In the genomic region with DNA sequence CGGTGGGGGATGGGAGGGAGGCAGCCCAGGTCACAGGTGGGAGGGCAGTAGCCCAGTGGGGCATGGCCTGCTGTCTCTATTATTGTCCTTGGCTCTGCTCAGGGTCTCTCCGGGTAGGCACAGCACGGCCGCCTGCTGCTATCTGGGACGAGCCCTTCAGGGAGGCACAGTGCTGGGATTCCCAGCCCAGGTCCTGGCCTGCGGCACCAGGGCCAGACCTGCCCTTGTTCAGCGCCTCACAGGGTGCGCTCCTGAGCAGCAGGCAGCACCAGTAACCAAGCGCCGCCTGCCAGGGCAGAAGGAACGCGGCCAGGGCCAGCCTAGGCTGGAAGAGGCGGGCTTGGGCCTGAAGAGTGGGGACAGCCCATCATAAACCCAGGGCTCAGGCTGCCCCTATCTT, we compare ENCODE assay signal across 19 cellular contexts.
DNase-seq lines count a peak whose midpoint lies in the region; ATAC-seq, FAIRE-seq and TF ChIP-seq lines count a peak whose summit lies in the region.
"Had no signal": no experiment of that assay in that cellular context is flagged by ENCODE, and none has a peak within 500 bp of the region (broad histone marks: within the 10 kb centered on the region; RNA-seq: fewer than 3 reads in every experiment).

No MANE protein-coding gene starts in this region.

- H2BK120ac ChIP-seq in H1 (replicated peaks; ENCODE audit: low read depth, low read length) (peak overlapping the region; percentile 54), mesenchymal stem cell (ENCODE audit: low read depth, low read length) (no peak overlapping the region)

- no peak overlapping the region for H2BK20ac ChIP-seq in H1 (ENCODE audit: low read length)

- CTCF ChIA-PET in H1 (lab: Charles Lee; ENCODE audit: partially characterized antibody), result interaction anchor here (0.6 kb wide), 1 partner anchor 700 kb away, joined by 4 read pairs; no protein-coding TSS in a partner anchor

- H3K4me1 ChIP-seq in H1 (replicated peaks in 1 of 4; ENCODE audit: control insufficient read depth in 3 of 4, insufficient read depth in 4 of 4, low read length in 3 of 4), result peaks cover 0 to 4% (median 0%) of the 10 kb centered on the region in 4 experiments; a peak in 4 of 7 replicates
- no peaks in the 10 kb centered on the region for H3K4me1 ChIP-seq in mesenchymal stem cell (ENCODE audit: control insufficient read depth, insufficient read depth, low read depth, low read length)
- H3K4me1 ChIP-seq: HAP-1 had no signal

- H3K9ac ChIP-seq in H1 (replicated peaks in 1 of 4; ENCODE audit: extremely low read depth in 1 of 4, low read depth in 3 of 4, low read length in 3 of 4) (no peak overlapping the region), mesenchymal stem cell (ENCODE audit: low read length) (no peak overlapping the region)

- ATAC-seq in HG02763 (IDR thresholded peaks at IDR 0.05; ENCODE audit: unreplicated experiment), result no peak
- ATAC-seq in sciatic nerve, result no peak

- H3K18ac ChIP-seq in H1 (ENCODE audit: extremely low read depth, low read length), result peak overlapping the region; percentile 76; the same call in 1 of the 2 replicates
- H3K18ac ChIP-seq in mesenchymal stem cell (ENCODE audit: low read depth in 1 of 2, low read length in 2 of 2), result no peak overlapping the region

- H3K27me3 ChIP-seq in H7 (ENCODE audit: control insufficient read depth, insufficient read depth, low read length) (no peaks in the 10 kb centered on the region), H1 (replicated peaks in 1 of 4; ENCODE audit: control insufficient read depth in 3 of 4, extremely low read depth in 1 of 4, insufficient read depth in 3 of 4, low read length in 3 of 4) (no peaks in the 10 kb centered on the region), mesenchymal stem cell (ENCODE audit: control insufficient read depth in 1 of 2, insufficient read depth in 1 of 2, low read length in 2 of 2) (peaks cover 0 to under 1% of the 10 kb centered on the region in 2 experiments)

- H3K79me2 ChIP-seq in H1 (ENCODE audit: control insufficient read depth in 1 of 2, insufficient read depth in 2 of 2, low read length in 2 of 2), result no peaks in the 10 kb centered on the region

- H3K4me2 ChIP-seq in H1 (ENCODE audit: insufficient read depth in 1 of 2, low read depth in 2 of 2, low read length in 2 of 2) (no peak overlapping the region), mesenchymal stem cell (ENCODE audit: low read length, poor library complexity, severe bottlenecking) (no peak overlapping the region)

- no peaks in the 10 kb centered on the region for H3K79me1 ChIP-seq in H1 (ENCODE audit: low read depth, low read length)
- no peaks in the 10 kb centered on the region for H3K79me1 ChIP-seq in mesenchymal stem cell (replicated peaks; ENCODE audit: low read length, poor library complexity, severe bottlenecking)

- H3K4me3 ChIP-seq in H7 (ENCODE audit: insufficient read depth, low read depth, low read length), result no peak overlapping the region
- H3K4me3 ChIP-seq in H1 (ENCODE audit: extremely low read depth in 1 of 4, insufficient read depth in 2 of 4, low read depth in 3 of 4, low read length in 4 of 4), result no peak overlapping the region
- no peak overlapping the region for H3K4me3 ChIP-seq in mesenchymal stem cell (ENCODE audit: insufficient read depth in 1 of 2, low read depth in 1 of 2, low read length in 2 of 2)
- H3K4me3 ChIP-seq: HAP-1 had no signal

- no peak overlapping the region for H2AFZ ChIP-seq in H1 (ENCODE audit: low read length)
- peak overlapping the region; percentile 20 for H2AFZ ChIP-seq in mesenchymal stem cell (ENCODE audit: low read depth, low read length)

- no peak overlapping the region for H3K23ac ChIP-seq in H1 (ENCODE audit: insufficient read length)
- no peak overlapping the region for H3K23ac ChIP-seq in mesenchymal stem cell (ENCODE audit: low read length in 2 of 2)

- peak; percentile 8 for DNase-seq in G401 (ENCODE audit: low spot score)
- peak; percentile 72 for DNase-seq in H7
- no peak for DNase-seq in H1 (ENCODE audit: low read depth in 1 of 2, low spot score in 2 of 2)
- no peak for DNase-seq in mesenchymal stem cell
- no peak for DNase-seq in NCI-H2029 treated with DMSO at 0.1 percent for 48 hours (lab: John Stamatoyannopoulos, UW)
- DNase-seq in H54 (ENCODE audit: insufficient read length, low spot score), result no peak
- no peak for DNase-seq in sciatic nerve (ENCODE audit: low spot score)
- DNase-seq: CD4-positive, CD25-positive, alpha-beta regulatory T cell; DMS79; KBM-7; MM.1S; NCI-H1092 treated with DMSO at 0.1 percent for 48 hours; NCI-H1436 treated with DMSO at 0.1 percent for 48 hours; NCI-H2029; NCI-H446; NCI-H526; SHP77 had no signal

- peak overlapping the region; percentile 42 for H4K91ac ChIP-seq in H1 (replicated peaks; ENCODE audit: insufficient read length, low read length)
- no peak overlapping the region for H4K91ac ChIP-seq in mesenchymal stem cell (ENCODE audit: low read length)

- 93% methylated on average over 12 of the region's 13 CpGs; no CpG with 5 or more reads in 1 of the 2 experiments for WGBS in H1 (ENCODE audit: extremely low coverage in 1 of 2, insufficient coverage in 1 of 2, insufficient read length in 1 of 2, insufficient replicate concordance in 2 of 2, low coverage in 1 of 2, low lambda C conversion rate in 2 of 2, missing lambda C conversion rate in 1 of 2), 2 experiments
- 87% methylated on average over 12 of the region's 13 CpGs for WGBS in mesenchymal stem cell

- H4K5ac ChIP-seq in H1 (ENCODE audit: insufficient read length, low read depth, low read length), result no peak overlapping the region

- FAIRE-seq in H1 (lab: Jason Lieb, UNC) (no peak), H54 (lab: Jason Lieb, UNC) (no peak)

- intact Hi-C loops in sciatic nerve (cut with DNase I), result no loop called here

- TF ChIP-seq CTCF in H1 (IDR thresholded peaks at IDR 0.05; ENCODE audit: control extremely low read depth in 1 of 3, insufficient read depth in 1 of 3, low read depth in 1 of 3, low read length in 3 of 3), result no peak

- no peaks in the 10 kb centered on the region for H4K20me1 ChIP-seq in H1 (replicated peaks in 1 of 2; ENCODE audit: control insufficient read depth in 1 of 2, insufficient read depth in 2 of 2, low read length in 2 of 2)

- no peak for TF ChIP-seq RAD21 in H1 (IDR thresholded peaks at IDR 0.05 in 1 of 2, conservative IDR thresholded peaks at IDR 0.05 in 1 of 2; ENCODE audit: low read depth in 2 of 2, low read length in 2 of 2)

- no peak for TF ChIP-seq EP300 in H1 (IDR thresholded peaks at IDR 0.05; ENCODE audit: borderline replicate concordance in 1 of 2, low read depth in 2 of 2, low read length in 2 of 2)

- POLR2A ChIA-PET in H1 (lab: Charles Lee; ENCODE audit: partially characterized antibody), result no interaction called here

- H4K8ac ChIP-seq in H1 (ENCODE audit: extremely low read depth, insufficient read depth, low read length) (no peak overlapping the region), mesenchymal stem cell (ENCODE audit: low read length) (no peak overlapping the region)

- H3K23me2 ChIP-seq in H1 (ENCODE audit: low read depth, low read length), result no peaks in the 10 kb centered on the region

- no peak overlapping the region for H3K56ac ChIP-seq in H1 (replicated peaks; ENCODE audit: insufficient read length, low read depth, low read length)

- H2BK12ac ChIP-seq in H1 (ENCODE audit: low read depth, low read length), result peak overlapping the region; percentile 75; the same call in 1 of the 2 replicates
- H2BK12ac ChIP-seq in mesenchymal stem cell (ENCODE audit: low read length in 2 of 2), result no peak overlapping the region

- H2BK15ac ChIP-seq in H1 (ENCODE audit: low read length) (no peak overlapping the region), mesenchymal stem cell (ENCODE audit: low read depth, poor library complexity, severe bottlenecking) (no peak overlapping the region)

- TF ChIP-seq POLR2A in H1 (IDR thresholded peaks at IDR 0.05; ENCODE audit: control extremely low read depth in 1 of 2, low read depth in 2 of 2, low read length in 2 of 2), result no peak
- TF ChIP-seq POLR2A in H54 (IDR thresholded peaks at IDR 0.05; ENCODE audit: low read depth, low read length), result no peak

- H2AK5ac ChIP-seq in H1 (ENCODE audit: low read depth, low read length) (no peak overlapping the region), mesenchymal stem cell (ENCODE audit: low read length, severe bottlenecking) (no peak overlapping the region)

- H3K4ac ChIP-seq in H1 (replicated peaks; ENCODE audit: insufficient read length, low read depth, low read length), result peak overlapping the region; percentile 53
- no peak overlapping the region for H3K4ac ChIP-seq in mesenchymal stem cell (ENCODE audit: low read depth in 1 of 2, low read length in 2 of 2)

- no peaks in the 10 kb centered on the region; a peak in 2 of 4 replicates for H3K9me3 ChIP-seq in H1 (ENCODE audit: insufficient read depth in 2 of 2, low read depth in 1 of 2, low read length in 1 of 2)
- H3K9me3 ChIP-seq in mesenchymal stem cell (ENCODE audit: control insufficient read depth, low read length), result peaks cover 5% of the 10 kb centered on the region
- H3K9me3 ChIP-seq: HAP-1 had no signal

- H3K36me3 ChIP-seq in H7 (replicated peaks; ENCODE audit: control insufficient read depth, insufficient read depth, low read length) (no peaks in the 10 kb centered on the region), H1 (ENCODE audit: control insufficient read depth in 2 of 4, insufficient read depth in 4 of 4, low read length in 3 of 4) (no peaks in the 10 kb centered on the region), mesenchymal stem cell (ENCODE audit: control insufficient read depth in 1 of 2, insufficient read depth in 2 of 2, low read depth in 1 of 2, low read length in 2 of 2) (no peaks in the 10 kb centered on the region)
- H3K36me3 ChIP-seq: HAP-1 had no signal

- H3K27ac ChIP-seq in H1 (ENCODE audit: low read depth, low read length) (no peak overlapping the region), mesenchymal stem cell (ENCODE audit: low read length, poor library complexity, severe bottlenecking) (no peak overlapping the region)

- in situ Hi-C loops in G401 (cut with HindIII; ENCODE audit: low sequenced_read_pairs), result no loop called here

- H2BK5ac ChIP-seq in H1 (ENCODE audit: low read depth, low read length), result peak overlapping the region; percentile 24; the same call in 1 of the 2 replicates
- no peak overlapping the region for H2BK5ac ChIP-seq in mesenchymal stem cell (ENCODE audit: low read depth, low read length, poor library complexity, severe bottlenecking)

- H3K14ac ChIP-seq in H1 (ENCODE audit: insufficient read length) (no peak overlapping the region), mesenchymal stem cell (ENCODE audit: low read length in 2 of 2) (no peak overlapping the region)

TF ChIP-seq in H1, 55 proteins besides CTCF, POLR2A, EP300 and RAD21 (continues in another document):
- TF ChIP-seq NRF1 (IDR thresholded peaks at IDR 0.05; ENCODE audit: low read depth, low read length) (no peak), EZH2 (IDR thresholded peaks at IDR 0.05; ENCODE audit: low read depth, low read length, severe bottlenecking) (no peak), RFX5 (IDR thresholded peaks at IDR 0.05; ENCODE audit: borderline replicate concordance, low read depth, low read length) (no peak), JUN (IDR thresholded peaks at IDR 0.05; ENCODE audit: low read depth, low read length) (no peak), RXRA (IDR thresholded peaks at IDR 0.05; ENCODE audit: insufficient read depth, low read depth, low read length) (no peak), SP1 (IDR thresholded peaks at IDR 0.05; ENCODE audit: low read depth, low read length) (no peak), JUND (IDR thresholded peaks at IDR 0.05; ENCODE audit: low read length) (no peak)

Comparison
In these comparisons a context has a peak if more than half of its experiments do, and no peak if none do; other contexts are left out.
1. DNase-seq: peak in G401 (single experiment) and H7 (single experiment); none in H1 (0 of 2), mesenchymal stem cell (single experiment), NCI-H2029 treated with DMSO at 0.1 percent for 48 hours (single experiment), H54 (single experiment) and sciatic nerve (single experiment).